In genomic region chr5:134964359-134965270, GRCh38 we compare ENCODE assay signal across 1 cellular context.
A peak's percentile ranks its signal among the peaks of the same experiment; 100 is the strongest.
TF ChIP-seq lines count a peak whose summit lies in the region.

No MANE protein-coding gene starts in this region.

TF ChIP-seq in HepG2, 621 proteins besides CTCF, POLR2A, EP300 and RAD21 (continued from another document):
- TF ChIP-seq ZBTB26 (CRISPR knock-in tag; IDR thresholded peaks at IDR 0.05; ENCODE audit: borderline replicate concordance), result no peak
- TF ChIP-seq POLR2G (IDR thresholded peaks at IDR 0.05; ENCODE audit: low read depth, low read length), result no peak
- TF ChIP-seq ZNF75D (CRISPR knock-in tag; IDR thresholded peaks at IDR 0.05; ENCODE audit: borderline replicate concordance), result no peak
- no peak for TF ChIP-seq ZNF33A (CRISPR knock-in tag; IDR thresholded peaks at IDR 0.05; ENCODE audit: borderline replicate concordance)
- no peak for TF ChIP-seq ZNF678 (CRISPR knock-in tag; IDR thresholded peaks at IDR 0.05)
- no peak for TF ChIP-seq ZNF776 (CRISPR knock-in tag; IDR thresholded peaks at IDR 0.05)
- no peak for TF ChIP-seq NFE2L1 (CRISPR knock-in tag; IDR thresholded peaks at IDR 0.05; ENCODE audit: borderline replicate concordance)
- no peak for TF ChIP-seq GABPB1 (CRISPR knock-in tag; IDR thresholded peaks at IDR 0.05)
- TF ChIP-seq TRIM22 (IDR thresholded peaks at IDR 0.05), result no peak
- no peak for TF ChIP-seq ZNF143 (CRISPR knock-in tag; IDR thresholded peaks at IDR 0.05)
- no peak for TF ChIP-seq SRSF4 (IDR thresholded peaks at IDR 0.05; ENCODE audit: low read depth, low read length, poor library complexity, severe bottlenecking)
- no peak for TF ChIP-seq ZNF563 (CRISPR knock-in tag; IDR thresholded peaks at IDR 0.05)
- TF ChIP-seq SMARCC2 (IDR thresholded peaks at IDR 0.05), result no peak
- no peak for TF ChIP-seq YEATS2 (CRISPR knock-in tag; IDR thresholded peaks at IDR 0.05; ENCODE audit: borderline replicate concordance)
- TF ChIP-seq HOXA5 (CRISPR knock-in tag; IDR thresholded peaks at IDR 0.05), result no peak
- peak; percentile 43; the same call in 1 of the 2 replicates for TF ChIP-seq PPARG (CRISPR knock-in tag; conservative IDR thresholded peaks at IDR 0.05)
- peak; percentile 70 for TF ChIP-seq FOSL2 (CRISPR knock-in tag; IDR thresholded peaks at IDR 0.05)
- no peak for TF ChIP-seq SMC3 (IDR thresholded peaks at IDR 0.05; ENCODE audit: low read length)
- TF ChIP-seq HMGXB3 (CRISPR knock-in tag; IDR thresholded peaks at IDR 0.05; ENCODE audit: borderline replicate concordance), result no peak
- no peak for TF ChIP-seq PREB (CRISPR knock-in tag; IDR thresholded peaks at IDR 0.05)
- 0 out of 2 replicates have a peak, but pooled peaks have one; percentile 9 for TF ChIP-seq ARID3A (IDR thresholded peaks at IDR 0.05; ENCODE audit: low read depth, low read length)
- TF ChIP-seq ZNF451 (CRISPR knock-in tag; IDR thresholded peaks at IDR 0.05), result no peak
